Comparison of ENCODE assay signal across 11 cellular contexts in the genomic region with DNA sequence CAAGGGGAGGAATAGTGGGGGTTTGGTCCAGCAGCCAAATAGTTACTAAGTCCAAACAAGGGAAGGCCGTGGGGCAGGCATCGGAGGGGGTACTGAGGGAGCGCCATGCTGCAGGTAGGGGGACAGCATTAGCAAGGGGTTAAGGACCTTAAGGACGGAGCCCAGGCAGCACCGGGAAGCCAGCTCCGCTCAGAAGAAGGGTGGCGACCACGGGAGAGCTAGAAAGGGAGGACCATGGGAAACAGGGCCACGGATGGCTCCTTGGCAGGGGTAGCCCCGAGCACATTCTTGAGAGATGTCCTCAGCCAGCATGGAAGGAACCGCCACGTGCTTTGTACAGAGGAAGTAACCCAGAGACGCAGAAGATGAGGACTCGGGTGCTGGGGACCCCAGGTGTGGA.
DNase-seq lines count a peak whose midpoint lies in the region; ATAC-seq and TF ChIP-seq lines count a peak whose summit lies in the region.
"Had no signal": no experiment of that assay in that cellular context is flagged by ENCODE, and none has a peak within 500 bp of the region (broad histone marks: within the 10 kb centered on the region; RNA-seq: fewer than 3 reads in every experiment).

No MANE protein-coding gene starts in this region.

- H3K4me1 ChIP-seq in thyroid gland = peaks cover 15 to 49% of the 10 kb centered on the region in 2 donors

- H3K27ac Mint-ChIP-seq in activated CD8-positive, alpha-beta T cell treated with anti-CD3 and anti-CD28 coated beads for 36 hours = no peak overlapping the region

- TF ChIP-seq POLR2A in thyroid gland (IDR thresholded peaks at IDR 0.05) = no peak

- no peaks in the 10 kb centered on the region for H3K4me1 Mint-ChIP-seq in activated CD8-positive, alpha-beta T cell treated with anti-CD3 and anti-CD28 coated beads for 36 hours (ENCODE audit: low read depth)

- no peaks in the 10 kb centered on the region for H3K27me3 ChIP-seq in thyroid gland

- intact Hi-C loops in thyroid gland (cut with DNase I) = no loop called here
- intact Hi-C loops in activated CD8-positive, alpha-beta T cell treated with anti-CD3 and anti-CD28 coated beads for 36 hours (cut with micrococcal nuclease) = no loop called here

- no peaks in the 10 kb centered on the region for H3K27me3 Mint-ChIP-seq in activated CD8-positive, alpha-beta T cell treated with anti-CD3 and anti-CD28 coated beads for 36 hours

- H3K27ac ChIP-seq in thyroid gland = peak overlapping the region in 2 of 3 donors; percentile 35 to 48

- peak; percentile 50 for DNase-seq in NCI-H226
- DNase-seq in dedifferentiated amniotic fluid mesenchymal stem cell (ENCODE audit: extremely low spot score) = peak; percentile 48
- peak; percentile 76 for DNase-seq in iris pigment epithelial cell (ENCODE audit: low read depth)
- no peak for DNase-seq in thyroid gland
- DNase-seq in activated CD8-positive, alpha-beta T cell treated with anti-CD3 and anti-CD28 coated beads for 36 hours = no peak
- DNase-seq in SW 1271 (lab: John Stamatoyannopoulos, UW) = no peak
- DNase-seq: Karpas-422, mesendoderm, NCI-H2107 had no signal

- H3K36me3 ChIP-seq in thyroid gland = peaks cover 4 to 5% of the 10 kb centered on the region in 2 donors

- no peak overlapping the region for H3K4me3 ChIP-seq in thyroid gland (replicated peaks in 1 of 3)

- no peak overlapping the region for H3K4me3 Mint-ChIP-seq in activated CD8-positive, alpha-beta T cell treated with anti-CD3 and anti-CD28 coated beads for 36 hours

- CTCF ChIA-PET in activated CD8-positive, alpha-beta T cell treated with anti-CD3 and anti-CD28 coated beads for 36 hours (lab: Charles Lee) = interaction anchor here (1.3 to 3.2 kb wide), 2 partner anchors 10 to 53 kb away, joined by 3 to 15 read pairs; no protein-coding TSS in a partner anchor

- no peaks in the 10 kb centered on the region for H3K36me3 Mint-ChIP-seq in activated CD8-positive, alpha-beta T cell treated with anti-CD3 and anti-CD28 coated beads for 36 hours (ENCODE audit: low read depth)

- H3K9me3 Mint-ChIP-seq in activated CD8-positive, alpha-beta T cell treated with anti-CD3 and anti-CD28 coated beads for 36 hours = no peaks in the 10 kb centered on the region

- TF ChIP-seq CTCF in thyroid gland (IDR thresholded peaks at IDR 0.05) = no peak
- TF ChIP-seq CTCF in activated CD8-positive, alpha-beta T cell treated with anti-CD3 and anti-CD28 coated beads for 36 hours (IDR thresholded peaks at IDR 0.05) = no peak

- no peaks in the 10 kb centered on the region for H3K9me3 ChIP-seq in thyroid gland

- WGBS in thyroid gland, 2 donors = 80 to 82% methylated on average over 14 of the region's 14 CpGs

- POLR2A ChIA-PET in activated CD8-positive, alpha-beta T cell treated with anti-CD3 and anti-CD28 coated beads for 36 hours (lab: Charles Lee) = interaction anchor here (1.2 kb wide), 1 partner anchor 21 kb away, joined by 3 read pairs; no protein-coding TSS in a partner anchor

- ATAC-seq in HG03432 (IDR thresholded peaks at IDR 0.05; ENCODE audit: unreplicated experiment) = no peak
- no peak for ATAC-seq in activated CD8-positive, alpha-beta T cell treated with anti-CD3 and anti-CD28 coated beads for 36 hours
- ATAC-seq in HG02884 (IDR thresholded peaks at IDR 0.05; ENCODE audit: unreplicated experiment) = no peak

Comparison
In these comparisons a context has a peak if more than half of its experiments do, and no peak if none do; other contexts are left out.
1. DNase-seq: peak in NCI-H226 (single experiment), dedifferentiated amniotic fluid mesenchymal stem cell (single experiment) and iris pigment epithelial cell (single experiment); none in thyroid gland (0 of 2), activated CD8-positive, alpha-beta T cell treated with anti-CD3 and anti-CD28 coated beads for 36 hours (single experiment) and SW 1271 (0 of 2).